ENCODE assay signal across 19 cellular contexts in the genomic region with DNA sequence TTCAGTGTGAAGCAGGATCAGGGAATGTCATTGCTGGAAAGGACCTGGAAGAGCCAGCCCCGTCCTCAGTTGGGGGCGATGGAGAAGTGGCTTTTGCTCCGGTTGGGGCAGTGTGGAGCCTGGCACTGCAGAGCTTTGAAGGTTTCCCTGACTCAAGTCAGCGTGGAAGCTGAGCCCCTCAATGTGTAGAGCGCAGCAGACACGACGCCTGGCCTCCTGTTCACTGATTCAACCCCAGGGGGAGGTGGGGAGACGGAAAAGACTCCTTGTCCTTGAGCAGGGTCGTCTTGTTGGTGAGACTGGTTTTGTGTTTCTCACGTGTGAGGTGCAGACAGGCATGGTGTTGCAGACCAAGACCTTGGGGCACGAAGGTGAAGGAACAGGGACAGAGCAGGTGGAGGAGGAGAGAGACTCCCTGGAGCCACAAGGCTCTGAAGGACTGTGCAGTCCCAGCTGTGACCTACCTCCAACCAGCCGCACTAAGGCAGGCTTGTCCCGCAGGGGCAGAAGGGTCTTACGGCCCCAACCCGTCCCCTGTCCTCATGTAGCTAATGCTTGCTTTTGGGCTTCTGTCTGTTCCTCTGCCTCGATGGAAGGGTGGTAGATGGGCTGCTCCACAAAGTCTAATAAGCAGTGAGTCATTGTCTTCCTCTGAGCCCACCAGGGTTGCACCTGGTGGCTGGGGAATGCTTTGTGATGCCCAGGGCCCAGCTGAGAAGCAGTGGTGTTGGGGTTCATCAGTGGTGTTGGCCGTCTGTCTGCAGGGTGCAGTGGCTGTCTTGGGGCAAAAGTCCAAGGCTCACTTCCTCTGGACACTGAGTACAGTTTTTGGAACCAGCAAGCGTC. TPM values are rescaled to one million over a fixed set of nuclear protein-coding genes. Genes with fewer than 3 reads are reported as not detected.
A peak's percentile ranks its signal among the peaks of the same experiment; 100 is the strongest.
DNase-seq lines count a peak whose midpoint lies in the region; ATAC-seq, FAIRE-seq and TF ChIP-seq lines count a peak whose summit lies in the region.
"Had no signal": no experiment of that assay in that cellular context is flagged by ENCODE, and none has a peak within 500 bp of the region (broad histone marks: within the 10 kb centered on the region; RNA-seq: fewer than 3 reads in every experiment).

No MANE protein-coding gene starts in this region.

- POLR2A ChIA-PET in RWPE1 (lab: Yijun Ruan, JAX; ENCODE audit: low non-redundant PET): no interaction called here

- DNase-seq in activated naive CD4-positive, alpha-beta T cell treated with anti-CD3 and anti-CD28 coated beads for 36 hours: no peak
- no peak for DNase-seq in activated naive CD4-positive, alpha-beta T cell treated with Interleukin-2 at 50 U/mL for 16 hours
- DNase-seq in RWPE1 (ENCODE audit: low spot score) (no peak), islet precursor cell (peak; percentile 46), RPMI8226 (no peak), D721Med (ENCODE audit: insufficient read length, low spot score) (no peak), NCI-H748 (lab: John Stamatoyannopoulos, UW; ENCODE audit: unreplicated experiment) (no peak)
- no peak for DNase-seq in stimulated activated naive B cell treated with anti-CD40 and anti-IgM and Interleukin-4, amounts not matched to agents 10 μg/mL and 1 μg/mL and 100 μg/mL, for 72 hours
- DNase-seq: ACHN, cortex of kidney, GF-D8, GM23248, Kasumi-1, NCI-H1436 treated with DMSO at 0.1 percent for 48 hours, NCI-H226, retina had no signal

- H3K27me3 Mint-ChIP-seq in activated naive CD4-positive, alpha-beta T cell treated with anti-CD3 and anti-CD28 coated beads for 36 hours (ENCODE audit: low read depth): no peaks in the 10 kb centered on the region
- H3K27me3 Mint-ChIP-seq in stimulated activated naive B cell treated with anti-CD40 and anti-IgM and Interleukin-4, amounts not matched to agents 10 μg/mL and 1 μg/mL and 100 μg/mL, for 72 hours: no peaks in the 10 kb centered on the region

- CTCF ChIA-PET in activated naive CD4-positive, alpha-beta T cell treated with anti-CD3 and anti-CD28 coated beads for 36 hours (lab: Charles Lee): no interaction called here
- CTCF ChIA-PET in RWPE1 (lab: Yijun Ruan, JAX): no interaction called here

- H3K4me1 Mint-ChIP-seq in activated naive CD4-positive, alpha-beta T cell treated with anti-CD3 and anti-CD28 coated beads for 36 hours (ENCODE audit: low read depth): peaks cover 30% of the 10 kb centered on the region
- peaks cover 50 to 85% of the 10 kb centered on the region in 2 donors for H3K4me1 Mint-ChIP-seq in stimulated activated naive B cell treated with anti-CD40 and anti-IgM and Interleukin-4, amounts not matched to agents 10 μg/mL and 1 μg/mL and 100 μg/mL, for 72 hours

- intact Hi-C loops in activated naive CD4-positive, alpha-beta T cell treated with anti-CD3 and anti-CD28 coated beads for 36 hours (cut with micrococcal nuclease): loop anchor here (5.0 kb wide), 1 partner anchor 48 kb away; a partner anchor contains a TSS

- no peak for FAIRE-seq in D721Med (lab: Jason Lieb, UNC)
- FAIRE-seq: astrocyte, GM12892 had no signal

- H3K27ac ChIP-seq in RWPE1: peak overlapping the region; percentile 57
- H3K27ac ChIP-seq: GM23248, neural progenitor cell had no signal

- H3K27ac Mint-ChIP-seq in activated naive CD4-positive, alpha-beta T cell treated with anti-CD3 and anti-CD28 coated beads for 36 hours: peak overlapping the region; percentile 54
- H3K27ac Mint-ChIP-seq in stimulated activated naive B cell treated with anti-CD40 and anti-IgM and Interleukin-4, amounts not matched to agents 10 μg/mL and 1 μg/mL and 100 μg/mL, for 72 hours: peak overlapping the region; percentile 84

- TF ChIP-seq CTCF in RWPE1 (conservative IDR thresholded peaks at IDR 0.05; ENCODE audit: low read depth): no peak
- no peak for TF ChIP-seq CTCF in D721Med (IDR thresholded peaks at IDR 0.05; ENCODE audit: insufficient read depth, missing control alignments)

- no peak overlapping the region for H3K4me3 Mint-ChIP-seq in activated naive CD4-positive, alpha-beta T cell treated with anti-CD3 and anti-CD28 coated beads for 36 hours
- H3K4me3 Mint-ChIP-seq in stimulated activated naive B cell treated with anti-CD40 and anti-IgM and Interleukin-4, amounts not matched to agents 10 μg/mL and 1 μg/mL and 100 μg/mL, for 72 hours: no peak overlapping the region
- H3K4me3 Mint-ChIP-seq: neural progenitor cell had no signal

- H3K36me3 Mint-ChIP-seq in activated naive CD4-positive, alpha-beta T cell treated with anti-CD3 and anti-CD28 coated beads for 36 hours (ENCODE audit: low read depth): peaks cover 8% of the 10 kb centered on the region
- peaks cover 31 to 49% of the 10 kb centered on the region in 2 donors for H3K36me3 Mint-ChIP-seq in stimulated activated naive B cell treated with anti-CD40 and anti-IgM and Interleukin-4, amounts not matched to agents 10 μg/mL and 1 μg/mL and 100 μg/mL, for 72 hours

- ATAC-seq in stimulated activated naive B cell treated with anti-CD40 and anti-IgM and Interleukin-4, amounts not matched to agents 10 μg/mL and 1 μg/mL and 100 μg/mL, for 72 hours (replicated peaks): no peak

- no peaks in the 10 kb centered on the region for H3K9me3 Mint-ChIP-seq in activated naive CD4-positive, alpha-beta T cell treated with anti-CD3 and anti-CD28 coated beads for 36 hours
- H3K9me3 Mint-ChIP-seq in stimulated activated naive B cell treated with anti-CD40 and anti-IgM and Interleukin-4, amounts not matched to agents 10 μg/mL and 1 μg/mL and 100 μg/mL, for 72 hours: no peaks in the 10 kb centered on the region
- H3K9me3 Mint-ChIP-seq: neural progenitor cell had no signal

RNA-seq across cellular contexts. Expression of a gene that starts 47.8 kb away (rescaled TPM):
- 100 to 1,000 TPM; 125 TPM for total RNA-seq in activated naive CD4-positive, alpha-beta T cell treated with anti-CD3 and anti-CD28 coated beads for 36 hours
